In genomic region chr7:64559206-64559605, GRCh38 we compare ENCODE assay signal across 13 cellular contexts. TPM values are rescaled to one million over a fixed set of nuclear protein-coding genes. Genes with fewer than 3 reads are reported as not detected.
DNase-seq lines count a peak whose midpoint lies in the region; ATAC-seq and TF ChIP-seq lines count a peak whose summit lies in the region.
"Had no signal": no experiment of that assay in that cellular context is flagged by ENCODE, and none has a peak within 500 bp of the region (broad histone marks: within the 10 kb centered on the region; RNA-seq: fewer than 3 reads in every experiment).

No MANE protein-coding gene starts in this region.

- no peaks in the 10 kb centered on the region for H3K27me3 Mint-ChIP-seq in stimulated activated naive B cell treated with anti-CD40 and anti-IgM and Interleukin-4, amounts not matched to agents 10 μg/mL and 1 μg/mL and 100 μg/mL, for 72 hours
- H3K27me3 Mint-ChIP-seq in activated naive CD8-positive, alpha-beta T cell treated with anti-CD3 and anti-CD28 coated beads for 36 hours, result no peaks in the 10 kb centered on the region
- H3K27me3 Mint-ChIP-seq: activated naive CD8-positive, alpha-beta T cell; B cell had no signal

- no peak for TF ChIP-seq CTCF in heart left ventricle (IDR thresholded peaks at IDR 0.05)

- no peak for TF ChIP-seq POLR2A in heart left ventricle (IDR thresholded peaks at IDR 0.05)

- DNase-seq in heart left ventricle (peak in 1 of 5 donors; percentile 52), cardiac septum (ENCODE audit: low spot score) (no peak), lung microvascular endothelial cell (ENCODE audit: low read depth in 2 of 2) (peak; percentile 55 to 60), aorta (peak in 1 of 2 donors; percentile 59)
- no peak for DNase-seq in stimulated activated naive B cell treated with anti-CD40 and anti-IgM and Interleukin-4, amounts not matched to agents 10 μg/mL and 1 μg/mL and 100 μg/mL, for 72 hours
- no peak for DNase-seq in activated naive CD8-positive, alpha-beta T cell treated with anti-CD3 and anti-CD28 coated beads for 36 hours
- DNase-seq: HCEC 1CT, NCI-H748 treated with DMSO at 0.1 percent for 48 hours had no signal

- peak in 1 of 4 donors; percentile 28 for ATAC-seq in heart left ventricle
- ATAC-seq in aorta (ENCODE audit: low FRiP score), result no peak
- no peak for ATAC-seq in GM21515 (IDR thresholded peaks at IDR 0.05; ENCODE audit: unreplicated experiment)
- ATAC-seq in stimulated activated naive B cell treated with anti-CD40 and anti-IgM and Interleukin-4, amounts not matched to agents 10 μg/mL and 1 μg/mL and 100 μg/mL, for 72 hours (replicated peaks), result no peak

- intact Hi-C loops in heart left ventricle (cut with DNase I), result loop anchor here in 2 of 10 donors (10.0 kb wide), 2 partner anchors 54 to 64 kb away; no protein-coding TSS in a partner anchor
- intact Hi-C loops in cardiac septum (cut with DNase I), result loop anchor here (5.0 kb wide), 1 partner anchor 247 kb away; the partner anchor contains the start of gene ZNF736
- intact Hi-C loops in aorta (cut with DNase I), result no loop called here

- H3K36me3 Mint-ChIP-seq in stimulated activated naive B cell treated with anti-CD40 and anti-IgM and Interleukin-4, amounts not matched to agents 10 μg/mL and 1 μg/mL and 100 μg/mL, for 72 hours, result peaks cover 48 to 58% of the 10 kb centered on the region in 2 donors
- peaks cover 78% of the 10 kb centered on the region for H3K36me3 Mint-ChIP-seq in activated naive CD8-positive, alpha-beta T cell treated with anti-CD3 and anti-CD28 coated beads for 36 hours

- peaks cover 23 to 64% of the 10 kb centered on the region in 2 donors for H3K4me1 Mint-ChIP-seq in stimulated activated naive B cell treated with anti-CD40 and anti-IgM and Interleukin-4, amounts not matched to agents 10 μg/mL and 1 μg/mL and 100 μg/mL, for 72 hours
- peaks cover 10% of the 10 kb centered on the region for H3K4me1 Mint-ChIP-seq in activated naive CD8-positive, alpha-beta T cell treated with anti-CD3 and anti-CD28 coated beads for 36 hours

- H3K27me3 ChIP-seq in heart left ventricle (no peaks in the 10 kb centered on the region), aorta (ENCODE audit: control insufficient read depth in 1 of 2, insufficient read depth in 2 of 2, low read length in 1 of 2) (no peaks in the 10 kb centered on the region)

- H3K9me3 Mint-ChIP-seq in stimulated activated naive B cell treated with anti-CD40 and anti-IgM and Interleukin-4, amounts not matched to agents 10 μg/mL and 1 μg/mL and 100 μg/mL, for 72 hours, result peaks cover 18% of the 10 kb centered on the region in 2 donors
- peaks cover 35% of the 10 kb centered on the region for H3K9me3 Mint-ChIP-seq in activated naive CD8-positive, alpha-beta T cell treated with anti-CD3 and anti-CD28 coated beads for 36 hours

- no peak overlapping the region for H3K27ac Mint-ChIP-seq in stimulated activated naive B cell treated with anti-CD40 and anti-IgM and Interleukin-4, amounts not matched to agents 10 μg/mL and 1 μg/mL and 100 μg/mL, for 72 hours
- no peak overlapping the region for H3K27ac Mint-ChIP-seq in activated naive CD8-positive, alpha-beta T cell treated with anti-CD3 and anti-CD28 coated beads for 36 hours
- H3K27ac Mint-ChIP-seq: activated naive CD8-positive, alpha-beta T cell; B cell had no signal

- H3K9me3 ChIP-seq in heart left ventricle (peaks cover 0 to 5% (median 0%) of the 10 kb centered on the region in 12 donors), aorta (ENCODE audit: control insufficient read depth, low read length) (no peaks in the 10 kb centered on the region)

- H3K4me3 Mint-ChIP-seq in stimulated activated naive B cell treated with anti-CD40 and anti-IgM and Interleukin-4, amounts not matched to agents 10 μg/mL and 1 μg/mL and 100 μg/mL, for 72 hours, result no peak overlapping the region
- H3K4me3 Mint-ChIP-seq in activated naive CD8-positive, alpha-beta T cell treated with anti-CD3 and anti-CD28 coated beads for 36 hours, result no peak overlapping the region
- H3K4me3 Mint-ChIP-seq: activated naive CD8-positive, alpha-beta T cell; B cell had no signal

- H3K36me3 ChIP-seq in heart left ventricle (peaks cover 0 to 8% (median 0%) of the 10 kb centered on the region in 9 donors), aorta (ENCODE audit: control insufficient read depth in 1 of 2, insufficient read depth in 2 of 2, low read length in 1 of 2) (no peaks in the 10 kb centered on the region)

- H3K4me1 ChIP-seq in heart left ventricle, result peaks cover 0 to 72% (median 43%) of the 10 kb centered on the region in 12 donors
- H3K4me1 ChIP-seq in aorta (ENCODE audit: control insufficient read depth in 1 of 2, insufficient read depth in 2 of 2, low read length in 2 of 2), result peaks cover 3 to 5% of the 10 kb centered on the region in 2 donors
- H3K4me1 ChIP-seq: parathyroid adenoma had no signal

- 27 to 48% (median 40%) methylated on average over 5 of the region's 5 CpGs for WGBS in heart left ventricle, 4 donors
- WGBS in aorta, 2 donors, result 6 to 8% methylated on average over 5 of the region's 5 CpGs

- H3K4me3 ChIP-seq in heart left ventricle (peak overlapping the region in 8 of 12 donors; percentile 6 to 32 (median 19)), aorta (ENCODE audit: low read length in 2 of 2) (peak overlapping the region in 1 of 2 donors; percentile 38)

- H3K27ac ChIP-seq in heart left ventricle (peak overlapping the region; percentile 67 to 90 (median 82)), cingulate gyrus (ENCODE audit: low read depth, low read length) (peak overlapping the region; percentile 34), aorta (ENCODE audit: low read depth in 1 of 2, low read length in 2 of 2) (peak overlapping the region; percentile 54 to 76)
- H3K27ac ChIP-seq: parathyroid adenoma had no signal

RNA-seq across cellular contexts. Expression of gene ZNF680, which starts 3.7 kb away (rescaled TPM):
- total RNA-seq in heart left ventricle (10 to 100 TPM; 10.9 to 25.9 (median 17.5) TPM), cardiac septum (28.2 TPM), lung microvascular endothelial cell (5.9 and 13.5 TPM in 2 replicates), aorta (10 to 100 TPM; 23.5 to 35.9 TPM)
- polyA plus RNA-seq in heart left ventricle (10 to 100 TPM in 1 of 2 donors, 1 to 10 TPM in 1; 5.5 to 11.5 TPM), aorta (1 to 10 TPM; 2.8 to 7.7 TPM)
- 1 to 10 TPM; 7.7 to 8.8 TPM for total RNA-seq in activated naive CD8-positive, alpha-beta T cell treated with anti-CD3 and anti-CD28 coated beads for 36 hours

Comparison
In these comparisons a context has a peak if more than half of its experiments do, and no peak if none do; other contexts are left out.
1. DNase-seq: peak in lung microvascular endothelial cell (2 of 2); none in cardiac septum (single experiment), stimulated activated naive B cell treated with anti-CD40 and anti-IgM and Interleukin-4, amounts not matched to agents 10 μg/mL and 1 μg/mL and 100 μg/mL, for 72 hours (single experiment) and activated naive CD8-positive, alpha-beta T cell treated with anti-CD3 and anti-CD28 coated beads for 36 hours (single experiment).
2. Peak in every context shown above with its lines, with median percentiles within 50 percentile points of each other: H3K27ac ChIP-seq.